In genomic region chr5:119070828-119071572, GRCh38 we compare ENCODE assay signal across 8 cellular contexts. TPM values are rescaled to one million over a fixed set of nuclear protein-coding genes. Genes with fewer than 3 reads are reported as not detected.
DNase-seq lines count a peak whose midpoint lies in the region; ATAC-seq and TF ChIP-seq lines count a peak whose summit lies in the region.

Gene DMXL1 (plus strand): TSS chr5:119071087. CDS start chr5:119071570, 483 bp downstream.

- DNase-seq in GM06990 (ENCODE audit: extremely low read depth, insufficient read length): peak; percentile 97
- peak; percentile 95 for DNase-seq in NCI-H1092 treated with DMSO at 0.1 percent for 48 hours (lab: John Stamatoyannopoulos, UW)
- peak; percentile 93 for DNase-seq in SKM-1 (lab: John Stamatoyannopoulos, UW; ENCODE audit: unreplicated experiment)
- DNase-seq in activated naive CD4-positive, alpha-beta T cell treated with anti-CD3 and anti-CD28 coated beads, Interleukin-2, amount 50 U/mL, for 72 hours (ENCODE audit: low spot score in 2 of 2): peak; percentile 95 to 98
- peak; percentile 98 for DNase-seq in glomerular endothelial cell (ENCODE audit: extremely low read depth, low read depth, low spot score)
- peak; percentile 99 for DNase-seq in occipital lobe (lab: John Stamatoyannopoulos, UW)

- TF ChIP-seq CTCF in GM06990 (IDR thresholded peaks at IDR 0.05; ENCODE audit: insufficient read depth, low read length, poor library complexity, severe bottlenecking): no peak

- H3K27ac ChIP-seq in temporal lobe (ENCODE audit: low read depth, low read length): peak within 1 kb of the TSS; percentile 89

- H3K9me3 Mint-ChIP-seq in activated naive CD4-positive, alpha-beta T cell treated with anti-CD3 and anti-CD28 coated beads, Interleukin-2, amount 50 U/mL, for 72 hours: no peaks in the 10 kb centered on the region

- H3K36me3 Mint-ChIP-seq in activated naive CD4-positive, alpha-beta T cell treated with anti-CD3 and anti-CD28 coated beads, Interleukin-2, amount 50 U/mL, for 72 hours: no peaks in the 10 kb centered on the region

- H3K27me3 ChIP-seq in GM06990 (replicated peaks; ENCODE audit: control insufficient read depth, insufficient read depth, low read length): no peaks in the 10 kb centered on the region

- H3K4me3 ChIP-seq in GM06990 (replicated peaks; ENCODE audit: low read depth, low read length): peak within 1 kb of the TSS; percentile 74

- peak within 1 kb of the TSS; percentile 95 to 100 for H3K27ac Mint-ChIP-seq in activated naive CD4-positive, alpha-beta T cell treated with anti-CD3 and anti-CD28 coated beads, Interleukin-2, amount 50 U/mL, for 72 hours

- no peaks in the 10 kb centered on the region for H3K36me3 ChIP-seq in GM06990 (ENCODE audit: control insufficient read depth, insufficient read depth, low read length)

- peak; percentile 82 for ATAC-seq in HG02610 (IDR thresholded peaks at IDR 0.05; ENCODE audit: unreplicated experiment)
- peak; percentile 87 for ATAC-seq in activated naive CD4-positive, alpha-beta T cell treated with anti-CD3 and anti-CD28 coated beads, Interleukin-2, amount 50 U/mL, for 72 hours

RNA-seq across cellular contexts. Expression of gene DMXL1, which starts in this region (rescaled TPM):
- 10 to 100 TPM; 26.8 to 28.5 TPM for total RNA-seq in activated naive CD4-positive, alpha-beta T cell treated with anti-CD3 and anti-CD28 coated beads, Interleukin-2, amount 50 U/mL, for 72 hours
- total RNA-seq in glomerular endothelial cell (20.2 and 33.1 TPM in 2 replicates), occipital lobe (120 TPM), temporal lobe (116 TPM)

Comparison
In these comparisons a context has a peak if more than half of its experiments do, and no peak if none do; other contexts are left out.
1. Peak in every context shown above with its lines: DNase-seq, ATAC-seq, H3K4me3 ChIP-seq and H3K27ac ChIP-seq.